23 cellular contexts compared by ENCODE assay signal in the genomic region with DNA sequence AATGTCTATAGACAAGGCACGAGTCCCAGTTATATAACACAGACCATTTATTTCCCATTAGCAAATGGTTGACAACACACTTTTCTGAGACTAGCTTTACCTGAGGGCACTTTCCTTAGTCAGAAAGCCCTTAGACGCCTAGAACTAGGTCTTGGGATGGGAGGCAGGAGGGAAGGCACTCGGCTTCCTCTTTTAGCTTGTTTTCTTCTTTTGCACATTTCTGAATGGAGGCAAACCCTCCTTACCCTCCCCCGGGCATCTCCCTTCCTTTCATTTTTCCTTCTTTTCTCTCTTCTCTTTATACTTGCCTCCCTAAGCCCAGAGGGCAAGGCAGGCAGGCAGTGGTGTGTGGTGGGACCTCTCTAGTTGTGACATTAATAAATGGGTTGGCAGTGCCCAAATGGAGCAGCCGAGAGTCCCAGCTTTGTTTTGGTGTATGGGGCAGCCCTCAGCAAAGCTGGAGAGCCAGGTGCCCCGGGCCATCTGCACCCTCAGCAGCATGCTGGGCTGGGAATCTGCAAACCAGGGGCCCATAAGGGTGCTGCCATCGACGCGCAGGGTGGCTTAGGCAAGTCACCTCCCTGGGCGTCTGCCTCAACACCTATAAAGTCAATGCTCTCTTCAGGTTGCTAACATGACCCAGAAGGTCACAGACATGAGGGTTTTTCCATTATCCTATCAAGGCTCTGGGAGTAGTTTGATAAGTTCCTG. TPM values are rescaled to one million over a fixed set of nuclear protein-coding genes. Genes with fewer than 3 reads are reported as not detected.
A peak's percentile ranks its signal among the peaks of the same experiment; 100 is the strongest.
DNase-seq lines count a peak whose midpoint lies in the region; ATAC-seq, FAIRE-seq and TF ChIP-seq lines count a peak whose summit lies in the region.
"Had no signal": no experiment of that assay in that cellular context is flagged by ENCODE, and none has a peak within 500 bp of the region (broad histone marks: within the 10 kb centered on the region; RNA-seq: fewer than 3 reads in every experiment).

No MANE protein-coding gene starts in this region.

- no peaks in the 10 kb centered on the region for H3K79me2 ChIP-seq in H1 (ENCODE audit: control insufficient read depth in 1 of 2, insufficient read depth in 2 of 2, low read length in 2 of 2)
- H3K79me2 ChIP-seq in osteoblast (ENCODE audit: insufficient read depth, low read length): no peaks in the 10 kb centered on the region

- H2BK12ac ChIP-seq in H1 (ENCODE audit: low read depth, low read length): no peak overlapping the region

- H3K23me2 ChIP-seq in H1 (ENCODE audit: low read depth, low read length): no peaks in the 10 kb centered on the region

- no peak overlapping the region for H2AK5ac ChIP-seq in H1 (ENCODE audit: low read depth, low read length)

- DNase-seq in SKM-1 treated with dmso at 0.1 percent for 144 hours (lab: John Stamatoyannopoulos, UW; ENCODE audit: unreplicated experiment) (peak; percentile 3), SKM-1 (lab: John Stamatoyannopoulos, UW; ENCODE audit: unreplicated experiment) (no peak), Kasumi-1 (lab: John Stamatoyannopoulos, UW) (peak; percentile 13 to 25), H1 (ENCODE audit: low read depth in 1 of 2, low spot score in 2 of 2) (no peak), osteoblast (ENCODE audit: insufficient read length, low spot score, missing footprints) (peak; percentile 13), activated gamma-delta T cell treated with Interleukin-2 at 50 U/mL for 16 hours (no peak), NCI-H82 treated with DMSO at 0.1 percent for 48 hours (lab: John Stamatoyannopoulos, UW; ENCODE audit: unreplicated experiment) (no peak)
- DNase-seq: Caco-2; CD4-positive, CD25-positive, alpha-beta regulatory T cell; NCI-H1092 treated with DMSO at 0.1 percent for 48 hours; NCI-H146; NCI-H2029 treated with DMSO at 0.1 percent for 48 hours; NCI-H2171; NCI-H446; NCI-H69; Right ventricle myocardium superior had no signal

- H4K5ac ChIP-seq in H1 (ENCODE audit: insufficient read length, low read depth, low read length): no peak overlapping the region

- no peak for FAIRE-seq in H1 (lab: Jason Lieb, UNC)
- FAIRE-seq: G401.6, HTR-8/SVneo, RCC 7860 had no signal

- no peak for ATAC-seq in GM19324 (IDR thresholded peaks at IDR 0.05; ENCODE audit: low FRiP score, unreplicated experiment)

- H2BK5ac ChIP-seq in H1 (ENCODE audit: low read depth, low read length): no peak overlapping the region

- H3K4me2 ChIP-seq in H1 (ENCODE audit: insufficient read depth in 1 of 2, low read depth in 2 of 2, low read length in 2 of 2) (no peak overlapping the region), osteoblast (ENCODE audit: insufficient read depth, low read length) (no peak overlapping the region)

- H3K4ac ChIP-seq in H1 (replicated peaks; ENCODE audit: insufficient read length, low read depth, low read length): no peak overlapping the region

- TF ChIP-seq EP300 in H1 (IDR thresholded peaks at IDR 0.05; ENCODE audit: borderline replicate concordance in 1 of 2, low read depth in 2 of 2, low read length in 2 of 2): no peak

- H3K18ac ChIP-seq in H1 (ENCODE audit: extremely low read depth, low read length): no peak overlapping the region

- H2AFZ ChIP-seq in H1 (ENCODE audit: low read length) (no peak overlapping the region), osteoblast (ENCODE audit: low read length) (no peak overlapping the region)

- no peak overlapping the region for H2BK20ac ChIP-seq in H1 (ENCODE audit: low read length)

- 85% methylated on average over 10 of the region's 10 CpGs; no CpG with 5 or more reads in 1 of the 2 experiments for WGBS in H1 (ENCODE audit: extremely low coverage in 1 of 2, insufficient coverage in 1 of 2, insufficient read length in 1 of 2, insufficient replicate concordance in 2 of 2, low coverage in 1 of 2, low lambda C conversion rate in 2 of 2, missing lambda C conversion rate in 1 of 2), 2 experiments

- no peak for TF ChIP-seq POLR2A in H1 (IDR thresholded peaks at IDR 0.05; ENCODE audit: control extremely low read depth in 1 of 2, low read depth in 2 of 2, low read length in 2 of 2)

- H3K36me3 ChIP-seq in H1 (ENCODE audit: control insufficient read depth in 2 of 4, insufficient read depth in 4 of 4, low read length in 3 of 4): peaks cover 0 to 4% (median 0%) of the 10 kb centered on the region in 4 experiments; a peak in 3 of 8 replicates
- peaks cover 7% of the 10 kb centered on the region for H3K36me3 ChIP-seq in osteoblast (ENCODE audit: insufficient read depth, low read length)
- H3K36me3 ChIP-seq: HAP-1 had no signal

- H3K27me3 ChIP-seq in H1 (replicated peaks in 1 of 4; ENCODE audit: control insufficient read depth in 3 of 4, extremely low read depth in 1 of 4, insufficient read depth in 3 of 4, low read length in 3 of 4) (no peaks in the 10 kb centered on the region), osteoblast (ENCODE audit: insufficient read depth, low read length) (no peaks in the 10 kb centered on the region)

- no peaks in the 10 kb centered on the region for H4K20me1 ChIP-seq in H1 (replicated peaks in 1 of 2; ENCODE audit: control insufficient read depth in 1 of 2, insufficient read depth in 2 of 2, low read length in 2 of 2)
- H4K20me1 ChIP-seq in osteoblast (ENCODE audit: insufficient read depth, low read length): no peaks in the 10 kb centered on the region

- CTCF ChIA-PET in H1 (lab: Charles Lee; ENCODE audit: partially characterized antibody): interaction anchor here (1.1 to 2.9 kb wide), 5 partner anchors 9 to 63 kb away, joined by 3 to 8 read pairs (median 3); no protein-coding TSS in a partner anchor

- H3K9ac ChIP-seq in H1 (replicated peaks in 1 of 4; ENCODE audit: extremely low read depth in 1 of 4, low read depth in 3 of 4, low read length in 3 of 4): no peak overlapping the region

- no peaks in the 10 kb centered on the region for H3K79me1 ChIP-seq in H1 (ENCODE audit: low read depth, low read length)

- H3K27ac ChIP-seq in H1 (ENCODE audit: low read depth, low read length) (no peak overlapping the region), osteoblast (ENCODE audit: low read depth, low read length) (no peak overlapping the region)

- TF ChIP-seq RAD21 in H1 (IDR thresholded peaks at IDR 0.05 in 1 of 2, conservative IDR thresholded peaks at IDR 0.05 in 1 of 2; ENCODE audit: low read depth in 2 of 2, low read length in 2 of 2): no peak

- no peak overlapping the region for H3K14ac ChIP-seq in H1 (ENCODE audit: insufficient read length)

- no peak overlapping the region for H3K23ac ChIP-seq in H1 (ENCODE audit: insufficient read length)

- TF ChIP-seq CTCF in H1 (IDR thresholded peaks at IDR 0.05; ENCODE audit: control extremely low read depth in 1 of 3, insufficient read depth in 1 of 3, low read depth in 1 of 3, low read length in 3 of 3) (no peak), osteoblast (IDR thresholded peaks at IDR 0.05; ENCODE audit: extremely low read depth, low read depth, low read length) (no peak)

- H3K4me3 ChIP-seq in H1 (ENCODE audit: extremely low read depth in 1 of 4, insufficient read depth in 2 of 4, low read depth in 3 of 4, low read length in 4 of 4) (no peak overlapping the region), osteoblast (ENCODE audit: insufficient read depth, low read length) (no peak overlapping the region)
- H3K4me3 ChIP-seq: HAP-1 had no signal

- no peaks in the 10 kb centered on the region for H3K4me1 ChIP-seq in H1 (replicated peaks in 1 of 4; ENCODE audit: control insufficient read depth in 3 of 4, insufficient read depth in 4 of 4, low read length in 3 of 4)
- peaks cover 10% of the 10 kb centered on the region for H3K4me1 ChIP-seq in osteoblast (ENCODE audit: insufficient read depth, low read length)
- H3K4me1 ChIP-seq: HAP-1 had no signal

- no peak overlapping the region for H2BK15ac ChIP-seq in H1 (ENCODE audit: low read length)

- no peaks in the 10 kb centered on the region for H3K9me3 ChIP-seq in H1 (ENCODE audit: insufficient read depth in 2 of 2, low read depth in 1 of 2, low read length in 1 of 2)
- H3K9me3 ChIP-seq in osteoblast (ENCODE audit: low read depth, low read length): no peaks in the 10 kb centered on the region
- H3K9me3 ChIP-seq: Caco-2, HAP-1 had no signal

- no peak overlapping the region for H2BK120ac ChIP-seq in H1 (replicated peaks; ENCODE audit: low read depth, low read length)

- POLR2A ChIA-PET in H1 (lab: Charles Lee; ENCODE audit: partially characterized antibody): no interaction called here

- H4K8ac ChIP-seq in H1 (ENCODE audit: extremely low read depth, insufficient read depth, low read length): 0 out of 2 replicates have a peak overlapping the region, but pooled peaks have one; percentile 35

- no peak overlapping the region for H4K91ac ChIP-seq in H1 (replicated peaks; ENCODE audit: insufficient read length, low read length)

- H3K56ac ChIP-seq in H1 (replicated peaks; ENCODE audit: insufficient read length, low read depth, low read length): no peak overlapping the region

RNA-seq across cellular contexts. Expression of a gene that starts 21.1 kb away (rescaled TPM):
- total RNA-seq in H1 (2021; fragmentation: NEBNext Ultra II Directional; extraction: Animal tissue kit (Norgen Biotek cat#: 25700)): 0.40 TPM in 1 of 2 replicates, not detected in the other
- 0.62 and 1.3 TPM in 2 replicates for polyA plus RNA-seq in H1 (2011; rRNA removed)
- polyA plus RNA-seq in H1 (2011; cell fraction: cytosol; rRNA removed): 0.87 TPM
- polyA plus RNA-seq in H1 (2011; cell fraction: nucleus; rRNA removed): 0.54 TPM
- polyA plus RNA-seq in H1 (2012, experiment 1 of 2): 0.24 to 0.42 TPM (median 0.34 TPM) in 3 of 4 replicates, not detected in the other
- 0.76 TPM for polyA plus RNA-seq in H1 (2012, experiment 2 of 2)
- 0.30 TPM for polyA plus RNA-seq in H1 (2013, experiment 1 of 2)
- 0.17 TPM for polyA plus RNA-seq in H1 (2013, experiment 2 of 2)
- not detected in 2 replicates for polyA minus RNA-seq in H1 (2011; rRNA and poly(A)+ RNA removed)
- not detected for polyA minus RNA-seq in H1 (2011; cell fraction: cytosol; rRNA and poly(A)+ RNA removed)
- 0.90 TPM for polyA minus RNA-seq in H1 (2011; cell fraction: nucleus; rRNA and poly(A)+ RNA removed)
- not detected in 2 replicates for total RNA-seq in osteoblast
- total RNA-seq: A172, OCI-LY7, Right ventricle myocardium superior had no signal

RNA-seq across cellular contexts. Expression of a gene that starts 57.5 kb away (rescaled TPM):
- total RNA-seq in H1 (2021; fragmentation: NEBNext Ultra II Directional; extraction: Animal tissue kit (Norgen Biotek cat#: 25700)): 37.7 and 42.5 TPM in 2 replicates
- polyA plus RNA-seq in H1 (2011; rRNA removed): 21.7 and 25.2 TPM in 2 replicates
- 36.8 TPM for polyA plus RNA-seq in H1 (2011; cell fraction: cytosol; rRNA removed)
- 25.2 TPM for polyA plus RNA-seq in H1 (2011; cell fraction: nucleus; rRNA removed)
- 32.7 to 36.7 TPM (median 36.1 TPM) in 4 replicates for polyA plus RNA-seq in H1 (2012, experiment 1 of 2)
- polyA plus RNA-seq in H1 (2012, experiment 2 of 2): 20.8 TPM
- 17.1 TPM for polyA plus RNA-seq in H1 (2013, experiment 1 of 2)
- 16.3 TPM for polyA plus RNA-seq in H1 (2013, experiment 2 of 2)
- 36.8 and 39.2 TPM in 2 replicates for polyA minus RNA-seq in H1 (2011; rRNA and poly(A)+ RNA removed)
- polyA minus RNA-seq in H1 (2011; cell fraction: cytosol; rRNA and poly(A)+ RNA removed): 33.0 TPM
- 34.9 TPM for polyA minus RNA-seq in H1 (2011; cell fraction: nucleus; rRNA and poly(A)+ RNA removed)
- 26.4 and 30.4 TPM in 2 replicates for total RNA-seq in osteoblast

Comparison
In these comparisons a context has a peak if more than half of its experiments do, and no peak if none do; other contexts are left out.
1. DNase-seq: peak in SKM-1 treated with dmso at 0.1 percent for 144 hours (single experiment), Kasumi-1 (2 of 2) and osteoblast (single experiment); none in SKM-1 (single experiment), H1 (0 of 2), activated gamma-delta T cell treated with Interleukin-2 at 50 U/mL for 16 hours (single experiment) and NCI-H82 treated with DMSO at 0.1 percent for 48 hours (single experiment).